Comparison of ENCODE assay signal across 13 cellular contexts in genomic region chrX:63922221-63922620, GRCh38.
DNase-seq lines count a peak whose midpoint lies in the region; ATAC-seq and TF ChIP-seq lines count a peak whose summit lies in the region.
"Had no signal": no experiment of that assay in that cellular context is flagged by ENCODE, and none has a peak within 500 bp of the region (broad histone marks: within the 10 kb centered on the region; RNA-seq: fewer than 3 reads in every experiment).

No MANE protein-coding gene starts in this region.

- no peak overlapping the region for H3K4me3 ChIP-seq in astrocyte of the spinal cord (ENCODE audit: low read depth, low read length)

- in situ Hi-C loops in astrocyte of the spinal cord (cut with HindIII; ENCODE audit: low sequenced_read_pairs) = no loop called here

- DNase-seq in AG08396 (ENCODE audit: low spot score) (peak; percentile 48), LHCN-M2 (ENCODE audit: low read depth) (peak; percentile 26), astrocyte of the spinal cord (ENCODE audit: low read depth, low spot score) (peak; percentile 24), kidney glomerular epithelial cell (lab: John Stamatoyannopoulos, UW) (peak; percentile 0), NCI-H1436 (lab: John Stamatoyannopoulos, UW) (no peak), cerebellar nuclear complex (lab: John Stamatoyannopoulos, UW) (no peak)
- DNase-seq: activated CD4-positive, alpha-beta T cell treated with anti-CD3 and anti-CD28 coated beads, Interleukin-2, amount 50 U/mL, for 1 hour; activated T-cell treated with anti-CD3 and anti-CD28 coated beads, Interleukin-2, amount 50 U/mL, for 72 hours; foreskin melanocyte; SHP77 treated with DMSO at 0.1 percent for 48 hours had no signal

- no peak for TF ChIP-seq CTCF in astrocyte of the spinal cord (IDR thresholded peaks at IDR 0.05; ENCODE audit: low read depth, low read length)

- ATAC-seq in GM21576 (IDR thresholded peaks at IDR 0.05; ENCODE audit: unreplicated experiment) (no peak), HG03469 (IDR thresholded peaks at IDR 0.05; ENCODE audit: unreplicated experiment) (no peak)
- ATAC-seq: activated T-cell treated with anti-CD3 and anti-CD28 coated beads, Interleukin-2, amount 50 U/mL, for 72 hours; stimulated activated memory B cell treated with anti-CD40 and anti-IgM and Interleukin-4, amounts not matched to agents 10 μg/mL and 1 μg/mL and 100 μg/mL, for 72 hours had no signal

Comparison
In these comparisons a context has a peak if more than half of its experiments do, and no peak if none do; other contexts are left out.
1. DNase-seq: peak in AG08396 (single experiment), LHCN-M2 (single experiment), astrocyte of the spinal cord (single experiment) and kidney glomerular epithelial cell (single experiment); none in NCI-H1436 (single experiment) and cerebellar nuclear complex (0 of 2).